Comparison of ENCODE assay signal across 17 cellular contexts in genomic region chr3:42670051-42670576, GRCh38. TPM values are rescaled to one million over a fixed set of nuclear protein-coding genes. Genes with fewer than 3 reads are reported as not detected.
A peak's percentile ranks its signal among the peaks of the same experiment; 100 is the strongest.
DNase-seq lines count a peak whose midpoint lies in the region; TF ChIP-seq lines count a peak whose summit lies in the region.
"Had no signal": no experiment of that assay in that cellular context is flagged by ENCODE, and none has a peak within 500 bp of the region (broad histone marks: within the 10 kb centered on the region; RNA-seq: fewer than 3 reads in every experiment).

No MANE protein-coding gene starts in this region.

- DNase-seq in AG20443 (ENCODE audit: low spot score) (peak; percentile 7), D341Med (ENCODE audit: low spot score) (peak; percentile 20), epidermal melanocyte (ENCODE audit: insufficient read length, low spot score) (peak; percentile 7), stomach (peak; percentile 7), immature natural killer cell (no peak), middle frontal gyrus (ENCODE audit: extremely low spot score, low spot score) (no peak)
- DNase-seq: CD8-positive, alpha-beta T cell; COR-L47; DMS53; IMR-90 had no signal

- H3K27ac Mint-ChIP-seq in immature natural killer cell: no peak overlapping the region
- H3K27ac Mint-ChIP-seq: CD14-positive monocyte; CD8-positive, alpha-beta T cell; GM23338 had no signal

- H3K4me1 ChIP-seq in stomach: peaks cover 7 to 32% (median 21%) of the 10 kb centered on the region in 4 donors
- H3K4me1 ChIP-seq: A549 had no signal

- no peaks in the 10 kb centered on the region for H3K4me1 Mint-ChIP-seq in immature natural killer cell

- WGBS in stomach, 5 donors: 68 to 80% (median 75%) methylated on average over 7 of the region's 7 CpGs

- intact Hi-C loops in stomach (cut with DNase I; ENCODE audit: low total_unique reads): no loop called here

- TF ChIP-seq EP300 in stomach (IDR thresholded peaks at IDR 0.05): no peak

- H3K4me3 Mint-ChIP-seq in immature natural killer cell: no peak overlapping the region
- H3K4me3 Mint-ChIP-seq: CD14-positive monocyte; CD8-positive, alpha-beta T cell; GM23338 had no signal

- no peak overlapping the region for H3K4me3 ChIP-seq in stomach
- H3K4me3 ChIP-seq: A549, GM23338 had no signal

- peaks cover 0 to 9% (median 0%) of the 10 kb centered on the region in 3 donors for H3K27me3 Mint-ChIP-seq in immature natural killer cell (ENCODE audit: low read depth in 3 of 3)

- no peaks in the 10 kb centered on the region for H3K36me3 Mint-ChIP-seq in immature natural killer cell
- H3K36me3 Mint-ChIP-seq: CD14-positive monocyte; CD8-positive, alpha-beta T cell had no signal

- no peak for TF ChIP-seq CTCF in stomach (IDR thresholded peaks at IDR 0.05)

- H3K9me3 ChIP-seq in stomach: no peaks in the 10 kb centered on the region

- H3K27ac ChIP-seq in stomach: no peak overlapping the region
- H3K27ac ChIP-seq: A549 had no signal

- no peaks in the 10 kb centered on the region for H3K36me3 ChIP-seq in stomach

- no peaks in the 10 kb centered on the region for H3K27me3 ChIP-seq in stomach

- no peak for TF ChIP-seq POLR2A in stomach (IDR thresholded peaks at IDR 0.05)

- H3K9me3 Mint-ChIP-seq in immature natural killer cell: no peaks in the 10 kb centered on the region
- H3K9me3 Mint-ChIP-seq: CD8-positive, alpha-beta T cell had no signal

RNA-seq across cellular contexts. Expression of gene KLHL40, which starts 15.2 kb away (rescaled TPM):
- total RNA-seq in stomach: under 1 TPM in 1 of 5 donors, not detected in 4; 0.18 TPM
- polyA plus RNA-seq in stomach (1 to 10 TPM in 1 of 3 donors, under 1 TPM in 1, not detected in 1; 0.05 to 2.0 TPM), immature natural killer cell (not detected)
- total RNA-seq: CD8-positive, alpha-beta T cell; Daoy; GM23338; H7; IMR-90 had no signal
- polyA plus RNA-seq: A549, AG04450, BJ, CD14-positive monocyte, GM23338, IMR-90 had no signal

RNA-seq across cellular contexts. Expression of gene ZBTB47, which starts 16.6 kb away (rescaled TPM):
- total RNA-seq in stomach: 10 to 100 TPM; 10.1 to 40.3 (median 19.6) TPM
- polyA plus RNA-seq in stomach (10 to 100 TPM; 10.4 to 40.0 (median 32.1) TPM), immature natural killer cell (under 1 TPM in 2 of 3 donors, not detected in 1; 0.16 to 0.24 TPM)

RNA-seq across cellular contexts. Expression of gene HHATL, which starts 32.5 kb away (rescaled TPM):
- total RNA-seq in stomach: not detected
- polyA plus RNA-seq in stomach (1 to 10 TPM in 1 of 3 donors, under 1 TPM in 2; 0.81 to 6.9 (median 0.90) TPM), immature natural killer cell (not detected)
- total RNA-seq: CD8-positive, alpha-beta T cell; Daoy; GM23338; H7; IMR-90 had no signal
- polyA plus RNA-seq: A549, AG04450, BJ, CD14-positive monocyte, GM23338, IMR-90 had no signal

Comparison
In these comparisons a context has a peak if more than half of its experiments do, and no peak if none do; other contexts are left out.
1. DNase-seq: peak in AG20443 (single experiment), D341Med (single experiment), epidermal melanocyte (single experiment) and stomach (single experiment); none in immature natural killer cell (0 of 3) and middle frontal gyrus (single experiment).
2. RNA of gene ZBTB47, which starts 16.6 kb away (polyA plus RNA-seq): 10.4 to 40.0 TPM in stomach; 0.16 to 0.24 TPM in immature natural killer cell; every median in the first group is over 4 times any median in the second.